In genomic region chr5:110686264-110686663, GRCh38 we compare ENCODE assay signal across 27 cellular contexts.
"Had no signal": no experiment of that assay in that cellular context is flagged by ENCODE, and none has a peak within 500 bp of the region (broad histone marks: within the 10 kb centered on the region; RNA-seq: fewer than 3 reads in every experiment).

No MANE protein-coding gene starts in this region.

- H3K4me3 ChIP-seq: adrenal gland, breast epithelium, SK-N-MC had no signal

- H3K9me3 ChIP-seq: adrenal gland had no signal

- DNase-seq: activated CD4-positive, alpha-beta T cell treated with anti-CD3 and anti-CD28 coated beads for 1 hour; activated CD4-positive, alpha-beta T cell treated with anti-CD3 and anti-CD28 coated beads, Interleukin-2, amount 50 U/mL, for 4 hours; activated CD8-positive, alpha-beta memory T cell treated with anti-CD3 and anti-CD28 coated beads for 24 hours; activated effector memory CD4-positive, alpha-beta T cell treated with anti-CD3 and anti-CD28 coated beads, Interleukin-2, amount 50 U/mL, for 16 hours; activated naive CD4-positive, alpha-beta T cell treated with Interleukin-2 at 50 U/mL for 16 hours; adrenal gland; anterior cingulate cortex; central memory CD4-positive, alpha-beta T cell; Kasumi-1; NCI-H1092; NCI-H1417; NCI-H1930; NCI-H2171; NCI-H2227 treated with DMSO at 0.1 percent for 48 hours; NCI-H446 treated with DMSO at 0.1 percent for 48 hours; NCI-H526; NCI-H774; RPMI8226; T-cell had no signal

- H3K4me3 Mint-ChIP-seq: activated naive CD8-positive, alpha-beta T cell; activated T-helper 1 cell treated with anti-CD3 and anti-CD28 coated beads, Interleukin-12 subunit alpha, Interleukin-12 subunit beta, Interleukin-2, Interleukin-4 antibody, amounts not matched to agents 30 ng/mL and 10 ng/mL and 1 ng/mL, durations not matched to agents 14 hours and 24 hours and 36 hours; T-cell; WTC11 had no signal

- H3K36me3 Mint-ChIP-seq: T-cell, WTC11 had no signal

- H3K9me3 Mint-ChIP-seq: T-cell had no signal

- ATAC-seq: HepG2, Panc1, Right ventricle myocardium inferior, T-cell, WTC11 had no signal

- H3K27me3 Mint-ChIP-seq: activated naive CD8-positive, alpha-beta T cell had no signal

- H3K36me3 ChIP-seq: adrenal gland, breast epithelium had no signal

- H3K27me3 ChIP-seq: adrenal gland, breast epithelium had no signal

- FAIRE-seq: HepG2 had no signal

- H3K27ac ChIP-seq: adrenal gland, breast epithelium, SK-N-MC had no signal

- H3K4me1 ChIP-seq: adrenal gland, breast epithelium had no signal

- H3K27ac Mint-ChIP-seq: activated naive CD8-positive, alpha-beta T cell; activated T-helper 1 cell treated with anti-CD3 and anti-CD28 coated beads, Interleukin-12 subunit alpha, Interleukin-12 subunit beta, Interleukin-2, Interleukin-4 antibody, amounts not matched to agents 30 ng/mL and 10 ng/mL and 1 ng/mL, durations not matched to agents 14 hours and 24 hours and 36 hours; T-cell; WTC11 had no signal
